15 cellular contexts compared by ENCODE assay signal in genomic region chr11:126943319-126943718, GRCh38. TPM values are rescaled to one million over a fixed set of nuclear protein-coding genes. Genes with fewer than 3 reads are reported as not detected.
A peak's percentile ranks its signal among the peaks of the same experiment; 100 is the strongest.
DNase-seq lines count a peak whose midpoint lies in the region; TF ChIP-seq lines count a peak whose summit lies in the region.
"Had no signal": no experiment of that assay in that cellular context is flagged by ENCODE, and none has a peak within 500 bp of the region (broad histone marks: within the 10 kb centered on the region; RNA-seq: fewer than 3 reads in every experiment).

No MANE protein-coding gene starts in this region.

- H3K27ac ChIP-seq in VCaP = peak overlapping the region; percentile 91

- TF ChIP-seq CTCF in LNCaP clone FGC (IDR thresholded peaks at IDR 0.05; ENCODE audit: control insufficient read depth, extremely low read depth, insufficient read depth) = no peak
- TF ChIP-seq CTCF in VCaP (conservative IDR thresholded peaks at IDR 0.05) = no peak

- H3K36me3 ChIP-seq in H7 (replicated peaks; ENCODE audit: control insufficient read depth, insufficient read depth, low read length) = no peaks in the 10 kb centered on the region

- no peaks in the 10 kb centered on the region for H3K27me3 ChIP-seq in H7 (ENCODE audit: control insufficient read depth, insufficient read depth, low read length)

- peak; percentile 73 for DNase-seq in LNCaP clone FGC (ENCODE audit: low read depth)
- DNase-seq in islet precursor cell = peak; percentile 3
- DNase-seq in HT-29 (ENCODE audit: low spot score) = no peak
- no peak for DNase-seq in effector CD8-positive, alpha-beta T cell (lab: John Stamatoyannopoulos, UW)
- DNase-seq in H7 = no peak
- DNase-seq: C1 segment of cervical spinal cord; Caco-2; CD4-positive, CD25-positive, alpha-beta regulatory T cell; CD8-positive, alpha-beta T cell; DMS153; DND-41; GOT3; HCEC 1CT had no signal

- H3K4me3 ChIP-seq in LNCaP clone FGC (ENCODE audit: low read depth, low read length) (no peak overlapping the region), H7 (ENCODE audit: insufficient read depth, low read depth, low read length) (no peak overlapping the region)

RNA-seq across cellular contexts. Expression of gene KIRREL3, which starts 57.3 kb away (rescaled TPM):
- total RNA-seq in HT-29 (2014; rRNA removed; shearing (Covaris generic)) = 0.28 and 0.29 TPM in 2 replicates
- 0.10 and 0.55 TPM in 2 replicates for total RNA-seq in H7 (2014; rRNA removed; shearing (Covaris generic))
- total RNA-seq: A673; Caco-2; CD4-positive, CD25-positive, alpha-beta regulatory T cell; CD8-positive, alpha-beta T cell had no signal

Comparison
In these comparisons a context has a peak if more than half of its experiments do, and no peak if none do; other contexts are left out.
1. DNase-seq: peak in LNCaP clone FGC (single experiment) and islet precursor cell (single experiment); none in HT-29 (single experiment), effector CD8-positive, alpha-beta T cell (single experiment) and H7 (single experiment).